17 cellular contexts compared by ENCODE assay signal in the genomic region with DNA sequence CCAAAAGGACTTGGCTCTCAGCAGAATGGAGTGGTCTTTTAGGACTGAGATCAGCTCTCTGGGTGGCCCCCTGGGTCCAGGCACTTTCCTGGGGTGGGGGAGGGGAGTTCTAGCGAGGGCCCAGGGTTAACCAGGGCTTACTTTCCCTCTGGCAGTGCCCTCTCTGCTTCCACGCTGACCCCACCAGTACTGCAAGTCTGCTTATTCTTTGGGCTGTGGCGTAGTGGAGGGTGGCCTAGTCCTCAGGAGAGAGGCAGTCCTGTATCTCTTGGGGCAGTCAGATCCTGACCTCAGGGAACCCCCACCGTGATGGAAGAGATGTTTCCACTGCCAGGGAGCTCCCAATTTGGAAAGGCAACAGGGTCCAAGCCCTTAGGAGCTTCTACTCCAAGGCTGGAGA.
DNase-seq lines count a peak whose midpoint lies in the region; ATAC-seq and TF ChIP-seq lines count a peak whose summit lies in the region.
"Had no signal": no experiment of that assay in that cellular context is flagged by ENCODE, and none has a peak within 500 bp of the region (broad histone marks: within the 10 kb centered on the region; RNA-seq: fewer than 3 reads in every experiment).

No MANE protein-coding gene starts in this region.

- H3K4me1 ChIP-seq in CD4-positive, CD25-positive, alpha-beta regulatory T cell (ENCODE audit: control insufficient read depth, insufficient read depth, low read length, poor library complexity, severe bottlenecking) = no peaks in the 10 kb centered on the region
- H3K4me1 ChIP-seq in OCI-LY3 (ENCODE audit: low read length) = peaks cover 54% of the 10 kb centered on the region
- H3K4me1 ChIP-seq in gastroesophageal sphincter = peaks cover 0 to 66% (median 12%) of the 10 kb centered on the region in 3 donors
- H3K4me1 ChIP-seq in spleen = peaks cover 0 to 59% (median 23%) of the 10 kb centered on the region in 6 donors
- H3K4me1 ChIP-seq in A673 (ENCODE audit: insufficient read depth, low read length, poor library complexity, severe bottlenecking) = peaks cover 27% of the 10 kb centered on the region

- peaks cover 1% of the 10 kb centered on the region for H3K36me3 Mint-ChIP-seq in CD4-positive, CD25-positive, alpha-beta regulatory T cell

- no peaks in the 10 kb centered on the region for H3K27me3 ChIP-seq in CD4-positive, CD25-positive, alpha-beta regulatory T cell (ENCODE audit: control insufficient read depth, insufficient read depth, low read length)
- H3K27me3 ChIP-seq in OCI-LY3 (ENCODE audit: low read depth, low read length) = no peaks in the 10 kb centered on the region
- no peaks in the 10 kb centered on the region for H3K27me3 ChIP-seq in gastroesophageal sphincter
- H3K27me3 ChIP-seq in spleen (replicated peaks in 1 of 7) = no peaks in the 10 kb centered on the region
- H3K27me3 ChIP-seq in A673 (replicated peaks; ENCODE audit: insufficient read depth, low read depth, low read length, poor library complexity) = no peaks in the 10 kb centered on the region
- H3K27me3 ChIP-seq: BLaER1 treated with 17β-estradiol and CSF1 and Interleukin-3, amounts not matched to agents 10 nM and 100 nM; hepatocyte; tibial nerve had no signal

- WGBS in gastroesophageal sphincter (ENCODE audit: low coverage in 1 of 2), 2 donors = 40 to 92% methylated on average over 1 to 2 of the region's 4 CpGs
- WGBS in spleen, 5 donors = 83 to 96% (median 90%) methylated on average over 3 to 4 of the region's 4 CpGs

- DNase-seq in CD4-positive, CD25-positive, alpha-beta regulatory T cell = no peak
- DNase-seq in spleen = peak; percentile 61
- DNase-seq in A673 (ENCODE audit: low spot score) = no peak
- no peak for DNase-seq in NCI-H748 (lab: John Stamatoyannopoulos, UW; ENCODE audit: unreplicated experiment)
- DNase-seq: activated CD4-positive, alpha-beta T cell treated with anti-CD3 and anti-CD28 coated beads for 4 hours; activated T-cell treated with anti-CD3 and anti-CD28 coated beads for 4 hours; EL; left colon; SHP77 had no signal

- H3K4me1 Mint-ChIP-seq in CD4-positive, CD25-positive, alpha-beta regulatory T cell = peaks cover 0 to 20% (median 9%) of the 10 kb centered on the region in 4 donors

- ATAC-seq in CD4-positive, CD25-positive, alpha-beta regulatory T cell (ENCODE audit: low read depth in 2 of 2) = no peak
- ATAC-seq in gastroesophageal sphincter = no peak
- no peak for ATAC-seq in HG03280 (IDR thresholded peaks at IDR 0.05; ENCODE audit: unreplicated experiment)
- ATAC-seq: HCT116, left colon had no signal

- H3K36me3 ChIP-seq in CD4-positive, CD25-positive, alpha-beta regulatory T cell (ENCODE audit: control insufficient read depth, insufficient read depth, low read length) = no peaks in the 10 kb centered on the region
- no peaks in the 10 kb centered on the region for H3K36me3 ChIP-seq in OCI-LY3 (replicated peaks; ENCODE audit: low read depth, low read length)
- H3K36me3 ChIP-seq in gastroesophageal sphincter = no peaks in the 10 kb centered on the region
- no peaks in the 10 kb centered on the region for H3K36me3 ChIP-seq in spleen
- no peaks in the 10 kb centered on the region for H3K36me3 ChIP-seq in A673 (ENCODE audit: insufficient read depth, low read length, poor library complexity, severe bottlenecking)
- H3K36me3 ChIP-seq: tibial nerve had no signal

- no peaks in the 10 kb centered on the region for H3K27me3 Mint-ChIP-seq in CD4-positive, CD25-positive, alpha-beta regulatory T cell

- H3K4me3 Mint-ChIP-seq in CD4-positive, CD25-positive, alpha-beta regulatory T cell = peak overlapping the region in 1 of 4 donors; percentile 79
- H3K4me3 Mint-ChIP-seq: T-helper 2 cell treated with Interferon-gamma antibody and Interleukin-4, amounts not matched to agents 5 μg/mL and 100 μg/mL, for 36 hours had no signal

- intact Hi-C loops in spleen (cut with DNase I; ENCODE audit: low total_unique reads) (no loop called here), A673 (cut with micrococcal nuclease; ENCODE audit: unreplicated experiment) (no loop called here)

- TF ChIP-seq POLR2A in gastroesophageal sphincter (IDR thresholded peaks at IDR 0.05) (no peak), spleen (IDR thresholded peaks at IDR 0.05) (no peak)

- no peaks in the 10 kb centered on the region for H3K9me3 ChIP-seq in CD4-positive, CD25-positive, alpha-beta regulatory T cell (ENCODE audit: control insufficient read depth in 2 of 2, low read length in 2 of 2)
- no peaks in the 10 kb centered on the region for H3K9me3 ChIP-seq in OCI-LY3 (ENCODE audit: insufficient read depth, low read length)
- H3K9me3 ChIP-seq in gastroesophageal sphincter = no peaks in the 10 kb centered on the region
- H3K9me3 ChIP-seq in spleen = no peaks in the 10 kb centered on the region
- no peaks in the 10 kb centered on the region for H3K9me3 ChIP-seq in A673 (ENCODE audit: low read depth, low read length, poor library complexity, severe bottlenecking)
- H3K9me3 ChIP-seq: tibial nerve had no signal

- no peak for TF ChIP-seq EP300 in gastroesophageal sphincter (IDR thresholded peaks at IDR 0.05)

- TF ChIP-seq CTCF in OCI-LY3 (IDR thresholded peaks at IDR 0.05; ENCODE audit: low read depth, low read length) = no peak
- no peak for TF ChIP-seq CTCF in gastroesophageal sphincter (IDR thresholded peaks at IDR 0.05)
- no peak for TF ChIP-seq CTCF in spleen (IDR thresholded peaks at IDR 0.05 in 8 of 11, conservative IDR thresholded peaks at IDR 0.05 in 3 of 11)
- no peak for TF ChIP-seq CTCF in A673 (conservative IDR thresholded peaks at IDR 0.05; ENCODE audit: low read depth, low read length)

- no peak overlapping the region for H3K27ac ChIP-seq in CD4-positive, CD25-positive, alpha-beta regulatory T cell (ENCODE audit: insufficient read depth, low read length, poor library complexity, severe bottlenecking)
- H3K27ac ChIP-seq in OCI-LY3 (ENCODE audit: low read length) = peak overlapping the region; percentile 8; the same call in 1 of the 2 replicates
- H3K27ac ChIP-seq in gastroesophageal sphincter = peak overlapping the region in 3 of 4 donors; percentile 50 to 90 (median 89)
- peak overlapping the region in 7 of 8 donors; percentile 9 to 63 (median 44) for H3K27ac ChIP-seq in spleen
- H3K27ac ChIP-seq in A673 (ENCODE audit: low read depth, low read length, poor library complexity, severe bottlenecking) = no peak overlapping the region

- peak overlapping the region; percentile 7 to 82 (median 65) for H3K27ac Mint-ChIP-seq in CD4-positive, CD25-positive, alpha-beta regulatory T cell
- H3K27ac Mint-ChIP-seq: T-helper 2 cell treated with Interferon-gamma antibody and Interleukin-4, amounts not matched to agents 5 μg/mL and 100 μg/mL, for 36 hours had no signal

- POLR2A ChIA-PET in A673 (lab: Charles Lee; ENCODE audit: low non-redundant PET) = no interaction called here

- H3K4me2 ChIP-seq in OCI-LY3 (ENCODE audit: low read length) = no peak overlapping the region
- H3K4me2 ChIP-seq: hepatocyte had no signal

- no peaks in the 10 kb centered on the region for H3K79me2 ChIP-seq in OCI-LY3 (ENCODE audit: low read length)
- H3K79me2 ChIP-seq: hepatocyte had no signal

- CTCF ChIA-PET in A673 (lab: Charles Lee) = no interaction called here

- H3K4me3 ChIP-seq in CD4-positive, CD25-positive, alpha-beta regulatory T cell (ENCODE audit: low read depth, low read length) = no peak overlapping the region
- H3K4me3 ChIP-seq in OCI-LY3 (ENCODE audit: low read length) (no peak overlapping the region), gastroesophageal sphincter (no peak overlapping the region), spleen (no peak overlapping the region), A673 (ENCODE audit: low read depth, low read length, poor library complexity, severe bottlenecking) (no peak overlapping the region)
- H3K4me3 ChIP-seq: BLaER1 treated with 17β-estradiol and CSF1 and Interleukin-3, amounts not matched to agents 10 nM and 100 nM; hepatocyte; tibial nerve had no signal

- H3K9ac ChIP-seq in OCI-LY3 (ENCODE audit: low read length) = peak overlapping the region; percentile 17; the same call in 1 of the 2 replicates

- no TSS peak for BruUV-seq in A673 (replicated peaks; lab: Mats Ljungman, UMichigan)

- H4K20me1 ChIP-seq in OCI-LY3 (ENCODE audit: insufficient read depth, low read length) = no peaks in the 10 kb centered on the region
- H4K20me1 ChIP-seq: BLaER1 treated with 17β-estradiol and CSF1 and Interleukin-3, amounts not matched to agents 10 nM and 100 nM had no signal

- H3K9me3 Mint-ChIP-seq in CD4-positive, CD25-positive, alpha-beta regulatory T cell = no peaks in the 10 kb centered on the region
- H3K9me3 Mint-ChIP-seq: T-helper 2 cell treated with Interferon-gamma antibody and Interleukin-4, amounts not matched to agents 5 μg/mL and 100 μg/mL, for 36 hours had no signal

- H2AFZ ChIP-seq in OCI-LY3 (ENCODE audit: low read depth, low read length) = no peak overlapping the region
- H2AFZ ChIP-seq: hepatocyte had no signal

Comparison
In these comparisons a context has a peak if more than half of its experiments do, and no peak if none do; other contexts are left out.
1. H3K27ac ChIP-seq: peak in OCI-LY3 (single experiment), gastroesophageal sphincter (3 of 4) and spleen (7 of 8); none in CD4-positive, CD25-positive, alpha-beta regulatory T cell (single experiment) and A673 (single experiment).